In the genomic region with DNA sequence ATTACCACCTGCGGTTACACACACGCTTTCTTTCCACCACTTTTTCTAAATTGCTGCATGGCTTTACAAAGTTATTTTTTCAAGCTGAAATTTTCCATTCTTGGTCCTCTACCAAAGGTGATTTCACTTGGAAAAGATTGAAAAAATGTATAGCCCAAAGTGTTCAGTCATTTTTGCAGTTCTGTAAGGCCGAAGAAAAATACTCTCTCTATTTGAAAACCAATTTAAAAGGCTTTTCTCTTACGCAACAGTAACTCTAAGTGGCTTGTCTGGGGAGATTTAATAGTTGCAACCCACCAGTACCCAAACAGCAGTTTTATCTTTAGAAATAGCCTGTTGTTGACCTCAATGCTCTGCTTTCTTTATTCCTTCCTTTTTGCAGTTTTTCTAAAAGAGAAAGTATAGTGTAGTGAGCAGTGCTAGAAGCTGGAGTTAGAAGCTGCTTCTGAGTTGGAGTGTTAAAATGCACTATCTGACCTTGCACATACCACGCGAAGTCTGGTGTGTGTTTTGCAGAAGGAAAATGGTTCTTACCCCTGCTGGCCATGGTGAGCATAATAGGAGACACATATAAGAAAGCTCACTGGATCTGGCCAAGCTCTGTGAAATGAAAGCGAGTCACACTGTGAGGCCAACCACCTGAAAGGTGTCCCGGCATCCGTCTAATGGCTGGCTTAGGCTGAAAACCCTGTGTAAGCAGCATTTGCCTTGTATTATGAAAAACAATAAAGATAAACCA, we compare ENCODE assay signal across 9 cellular contexts.
DNase-seq lines count a peak whose midpoint lies in the region; ATAC-seq, FAIRE-seq and TF ChIP-seq lines count a peak whose summit lies in the region.
"Had no signal": no experiment of that assay in that cellular context is flagged by ENCODE, and none has a peak within 500 bp of the region (broad histone marks: within the 10 kb centered on the region; RNA-seq: fewer than 3 reads in every experiment).

No MANE protein-coding gene starts in this region.

- CTCF ChIA-PET in activated naive CD4-positive, alpha-beta T cell treated with anti-CD3 and anti-CD28 coated beads, Interleukin-2, amount 10 ng/mL, durations not matched to agents 7 days and 5 days (lab: Charles Lee): no interaction called here

- H3K4me1 Mint-ChIP-seq in astrocyte (ENCODE audit: low read depth, unreplicated experiment): no peaks in the 10 kb centered on the region
- H3K4me1 Mint-ChIP-seq in activated T-helper 1 cell treated with anti-CD3 and anti-CD28 coated beads, Interleukin-12 subunit alpha, Interleukin-12 subunit beta, Interleukin-2, Interleukin-4 antibody, amounts not matched to agents 30 ng/mL and 10 ng/mL and 1 ng/mL, durations not matched to agents 14 hours and 24 hours and 36 hours (ENCODE audit: low read depth): no peaks in the 10 kb centered on the region
- H3K4me1 Mint-ChIP-seq in activated naive CD4-positive, alpha-beta T cell treated with anti-CD3 and anti-CD28 coated beads, Interleukin-2, amount 10 ng/mL, durations not matched to agents 7 days and 5 days: no peaks in the 10 kb centered on the region

- H3K4me3 ChIP-seq in right atrium auricular region (no peak overlapping the region), astrocyte (ENCODE audit: insufficient read depth, low read depth, low read length) (no peak overlapping the region), keratinocyte (ENCODE audit: control insufficient read depth in 2 of 3, extremely low read depth in 1 of 3, insufficient read depth in 2 of 3, low read depth in 1 of 3, low read length in 3 of 3) (no peak overlapping the region)

- no peaks in the 10 kb centered on the region for H3K36me3 Mint-ChIP-seq in astrocyte (ENCODE audit: low read depth, unreplicated experiment)
- H3K36me3 Mint-ChIP-seq in activated T-helper 1 cell treated with anti-CD3 and anti-CD28 coated beads, Interleukin-12 subunit alpha, Interleukin-12 subunit beta, Interleukin-2, Interleukin-4 antibody, amounts not matched to agents 30 ng/mL and 10 ng/mL and 1 ng/mL, durations not matched to agents 14 hours and 24 hours and 36 hours (ENCODE audit: low read depth): no peaks in the 10 kb centered on the region
- H3K36me3 Mint-ChIP-seq in activated naive CD4-positive, alpha-beta T cell treated with anti-CD3 and anti-CD28 coated beads, Interleukin-2, amount 10 ng/mL, durations not matched to agents 7 days and 5 days: no peaks in the 10 kb centered on the region

- no peak overlapping the region for H3K9ac ChIP-seq in astrocyte (ENCODE audit: low read length)
- no peak overlapping the region for H3K9ac ChIP-seq in keratinocyte (ENCODE audit: control insufficient read depth, extremely low read depth, insufficient read depth, low read length)

- H3K4me3 Mint-ChIP-seq in astrocyte (ENCODE audit: unreplicated experiment): no peak overlapping the region
- H3K4me3 Mint-ChIP-seq in activated T-helper 1 cell treated with anti-CD3 and anti-CD28 coated beads, Interleukin-12 subunit alpha, Interleukin-12 subunit beta, Interleukin-2, Interleukin-4 antibody, amounts not matched to agents 30 ng/mL and 10 ng/mL and 1 ng/mL, durations not matched to agents 14 hours and 24 hours and 36 hours: no peak overlapping the region
- no peak overlapping the region for H3K4me3 Mint-ChIP-seq in activated naive CD4-positive, alpha-beta T cell treated with anti-CD3 and anti-CD28 coated beads, Interleukin-2, amount 10 ng/mL, durations not matched to agents 7 days and 5 days

- H3K9me3 Mint-ChIP-seq in astrocyte (ENCODE audit: unreplicated experiment): no peaks in the 10 kb centered on the region
- no peaks in the 10 kb centered on the region for H3K9me3 Mint-ChIP-seq in activated T-helper 1 cell treated with anti-CD3 and anti-CD28 coated beads, Interleukin-12 subunit alpha, Interleukin-12 subunit beta, Interleukin-2, Interleukin-4 antibody, amounts not matched to agents 30 ng/mL and 10 ng/mL and 1 ng/mL, durations not matched to agents 14 hours and 24 hours and 36 hours
- H3K9me3 Mint-ChIP-seq in activated naive CD4-positive, alpha-beta T cell treated with anti-CD3 and anti-CD28 coated beads, Interleukin-2, amount 10 ng/mL, durations not matched to agents 7 days and 5 days: no peaks in the 10 kb centered on the region

- H3K79me2 ChIP-seq in astrocyte (ENCODE audit: insufficient read depth, low read length) (no peaks in the 10 kb centered on the region), keratinocyte (ENCODE audit: control insufficient read depth, insufficient read depth, low read length) (no peaks in the 10 kb centered on the region)

- H3K27ac Mint-ChIP-seq in astrocyte (ENCODE audit: unreplicated experiment): no peak overlapping the region
- no peak overlapping the region for H3K27ac Mint-ChIP-seq in activated T-helper 1 cell treated with anti-CD3 and anti-CD28 coated beads, Interleukin-12 subunit alpha, Interleukin-12 subunit beta, Interleukin-2, Interleukin-4 antibody, amounts not matched to agents 30 ng/mL and 10 ng/mL and 1 ng/mL, durations not matched to agents 14 hours and 24 hours and 36 hours
- H3K27ac Mint-ChIP-seq in activated naive CD4-positive, alpha-beta T cell treated with anti-CD3 and anti-CD28 coated beads, Interleukin-2, amount 10 ng/mL, durations not matched to agents 7 days and 5 days: no peak overlapping the region

- H4K20me1 ChIP-seq in astrocyte (ENCODE audit: insufficient read depth, low read length): no peaks in the 10 kb centered on the region
- no peaks in the 10 kb centered on the region for H4K20me1 ChIP-seq in keratinocyte (ENCODE audit: control insufficient read depth, extremely low read depth, insufficient read depth, low read length)

- dilution Hi-C loops in keratinocyte (cut with MboI; ENCODE audit: extremely low pct_ligation_motif_present, low sequenced_read_pairs): no loop called here

- no peak overlapping the region for H3K27ac ChIP-seq in right atrium auricular region
- H3K27ac ChIP-seq in astrocyte (ENCODE audit: low read depth, low read length): no peak overlapping the region
- H3K27ac ChIP-seq in keratinocyte (ENCODE audit: control insufficient read depth, insufficient read depth, low read length): no peak overlapping the region
- H3K27ac ChIP-seq: RWPE1 had no signal

- H3K36me3 ChIP-seq in right atrium auricular region (no peaks in the 10 kb centered on the region), astrocyte (ENCODE audit: insufficient read depth, low read length) (no peaks in the 10 kb centered on the region), keratinocyte (ENCODE audit: control insufficient read depth in 2 of 2, extremely low read depth in 1 of 2, insufficient read depth in 2 of 2, low read length in 2 of 2) (no peaks in the 10 kb centered on the region)

- peak in 1 of 2 donors; percentile 22 for TF ChIP-seq CTCF in right atrium auricular region (IDR thresholded peaks at IDR 0.05)
- TF ChIP-seq CTCF in astrocyte (IDR thresholded peaks at IDR 0.05; ENCODE audit: insufficient read depth, low read depth, low read length): peak; percentile 40
- peak; percentile 22 to 40 (median 30) for TF ChIP-seq CTCF in keratinocyte (optimal IDR thresholded peaks at IDR 0.05 in 1 of 3, IDR thresholded peaks at IDR 0.05 in 1 of 3, conservative IDR thresholded peaks at IDR 0.05 in 1 of 3; ENCODE audit: extremely low read depth in 1 of 3, insufficient read depth in 2 of 3, low read length in 3 of 3)

- no peak overlapping the region for H2AFZ ChIP-seq in astrocyte (ENCODE audit: low read depth, low read length)
- H2AFZ ChIP-seq in keratinocyte (ENCODE audit: control insufficient read depth, low read length): no peak overlapping the region

- H3K4me1 ChIP-seq in right atrium auricular region (no peaks in the 10 kb centered on the region), astrocyte (ENCODE audit: insufficient read depth, low read length) (peaks cover 4% of the 10 kb centered on the region), keratinocyte (ENCODE audit: control insufficient read depth, extremely low read depth, insufficient read depth, low read length) (peaks cover 26% of the 10 kb centered on the region)

- peaks cover 7% of the 10 kb centered on the region for H3K27me3 Mint-ChIP-seq in astrocyte (ENCODE audit: low read depth, unreplicated experiment)
- H3K27me3 Mint-ChIP-seq in activated T-helper 1 cell treated with anti-CD3 and anti-CD28 coated beads, Interleukin-12 subunit alpha, Interleukin-12 subunit beta, Interleukin-2, Interleukin-4 antibody, amounts not matched to agents 30 ng/mL and 10 ng/mL and 1 ng/mL, durations not matched to agents 14 hours and 24 hours and 36 hours (ENCODE audit: insufficient read depth): peaks cover 6% of the 10 kb centered on the region
- H3K27me3 Mint-ChIP-seq in activated naive CD4-positive, alpha-beta T cell treated with anti-CD3 and anti-CD28 coated beads, Interleukin-2, amount 10 ng/mL, durations not matched to agents 7 days and 5 days: peaks cover 25% of the 10 kb centered on the region

- H3K27me3 ChIP-seq in right atrium auricular region (no peaks in the 10 kb centered on the region), astrocyte (ENCODE audit: insufficient read depth, low read length) (no peaks in the 10 kb centered on the region), keratinocyte (ENCODE audit: control insufficient read depth, extremely low read depth, insufficient read depth, low read length) (no peaks in the 10 kb centered on the region)

- no peaks in the 10 kb centered on the region for H3K9me1 ChIP-seq in keratinocyte (ENCODE audit: control insufficient read depth, extremely low read depth, insufficient read depth, low read length)

- H3K9me3 ChIP-seq in right atrium auricular region (no peaks in the 10 kb centered on the region), astrocyte (ENCODE audit: insufficient read depth, low read depth, low read length) (no peaks in the 10 kb centered on the region), keratinocyte (ENCODE audit: control insufficient read depth, low read depth, low read length) (peaks cover 2% of the 10 kb centered on the region)

- intact Hi-C loops in Right ventricle myocardium superior (cut with DNase I): no loop called here
- intact Hi-C loops in activated T-helper 1 cell treated with anti-CD3 and anti-CD28 coated beads, Interleukin-12 subunit alpha, Interleukin-12 subunit beta, Interleukin-2, Interleukin-4 antibody, amounts not matched to agents 30 ng/mL and 10 ng/mL and 1 ng/mL, durations not matched to agents 14 hours and 24 hours and 36 hours (cut with micrococcal nuclease): no loop called here

- no peak for DNase-seq in Right ventricle myocardium superior
- no peak for DNase-seq in right atrium auricular region (ENCODE audit: low spot score)
- DNase-seq in astrocyte (ENCODE audit: low read depth): peak; percentile 47
- DNase-seq in keratinocyte (ENCODE audit: low read depth, low spot score): no peak
- no peak for DNase-seq in activated T-helper 1 cell treated with anti-CD3 and anti-CD28 coated beads, Interleukin-12 subunit alpha, Interleukin-12 subunit beta, Interleukin-2, Interleukin-4 antibody, amounts not matched to agents 30 ng/mL and 10 ng/mL and 1 ng/mL, durations not matched to agents 14 hours and 24 hours and 36 hours (ENCODE audit: low spot score)
- no peak for DNase-seq in activated naive CD4-positive, alpha-beta T cell treated with anti-CD3 and anti-CD28 coated beads, Interleukin-2, amount 10 ng/mL, durations not matched to agents 7 days and 5 days
- DNase-seq in SKM-1 (lab: John Stamatoyannopoulos, UW; ENCODE audit: unreplicated experiment): no peak

- ATAC-seq in Right ventricle myocardium superior (ENCODE audit: poor library complexity) (peak; percentile 86), HG02588 (IDR thresholded peaks at IDR 0.05; ENCODE audit: unreplicated experiment) (no peak)

- peak overlapping the region; percentile 51 for H3K4me2 ChIP-seq in astrocyte (ENCODE audit: low read length)
- H3K4me2 ChIP-seq in keratinocyte (ENCODE audit: control insufficient read depth, extremely low read depth, insufficient read depth, low read depth, low read length): no peak overlapping the region

- FAIRE-seq in astrocyte (lab: Jason Lieb, UNC) (no peak), keratinocyte (lab: Jason Lieb, UNC) (peak; percentile 75)
